18 cellular contexts compared by ENCODE assay signal in the genomic region with DNA sequence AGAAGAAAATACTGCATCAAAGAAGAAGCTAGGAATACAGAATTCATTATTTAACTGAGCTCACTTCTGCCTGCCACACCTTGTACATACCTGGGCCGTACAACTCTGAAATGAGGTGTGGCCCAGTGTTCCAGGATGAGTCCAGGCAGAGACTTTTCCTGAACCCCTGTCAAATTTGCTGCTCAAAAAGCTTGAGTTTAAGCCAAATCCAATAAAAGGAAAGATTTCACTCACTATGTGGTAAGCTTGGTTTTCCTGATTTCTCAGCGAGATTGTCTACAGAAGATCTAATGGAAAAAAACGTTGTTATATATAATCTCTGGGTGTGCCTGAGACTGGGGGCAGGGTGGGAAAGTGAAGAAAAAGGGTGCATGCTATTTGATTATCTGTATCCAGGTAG.
"Had no signal": no experiment of that assay in that cellular context is flagged by ENCODE, and none has a peak within 500 bp of the region (broad histone marks: within the 10 kb centered on the region; RNA-seq: fewer than 3 reads in every experiment).

No MANE protein-coding gene starts in this region.

- DNase-seq: activated CD4-positive, alpha-beta T cell treated with anti-CD3 and anti-CD28 coated beads, Interleukin-2, amount 50 U/mL, for 4 hours; activated CD4-positive, CD25-positive, alpha-beta regulatory T cell treated with anti-CD3 and anti-CD28 coated beads, Interleukin-2, amount 50 U/mL, for 72 hours; activated naive CD4-positive, alpha-beta T cell treated with anti-CD3 and anti-CD28 coated beads for 36 hours; activated naive CD8-positive, alpha-beta T cell treated with anti-CD3 and anti-CD28 coated beads, Interleukin-2, amount 50 U/mL, for 24 hours; aorta; dermis blood vessel endothelial cell; effector memory CD8-positive, alpha-beta T cell; hippocampal formation; kidney glomerular epithelial cell; mesenchymal stem cell; nucleus accumbens; posterior cingulate gyrus; stimulated activated CD4-positive, alpha-beta T cell treated with anti-CD3 and anti-CD28 coated beads, Interleukin-15, amount 100 ng/mL, for 24 hours; stimulated activated CD4-positive, alpha-beta T cell treated with anti-CD3 and anti-CD28 coated beads, Interleukin-4, amount 100 ng/mL, for 24 hours; stimulated activated naive CD4-positive, alpha-beta T cell treated with Interleukin-2 at 50 U/mL for 16 hours; substantia nigra had no signal

- H3K4me3 ChIP-seq: SK-N-MC had no signal

- ATAC-seq: activated naive CD8-positive, alpha-beta T cell treated with anti-CD3 and anti-CD28 coated beads, Interleukin-2, amount 50 U/mL, for 24 hours; activated T-helper 17 cell treated with anti-CD3 and anti-CD28 coated beads, Interleukin-2, amount 50 U/mL, for 72 hours; effector memory CD8-positive, alpha-beta T cell had no signal

- H3K27ac ChIP-seq: SK-N-MC had no signal
